ENCODE assay signal across 8 cellular contexts in the genomic region with DNA sequence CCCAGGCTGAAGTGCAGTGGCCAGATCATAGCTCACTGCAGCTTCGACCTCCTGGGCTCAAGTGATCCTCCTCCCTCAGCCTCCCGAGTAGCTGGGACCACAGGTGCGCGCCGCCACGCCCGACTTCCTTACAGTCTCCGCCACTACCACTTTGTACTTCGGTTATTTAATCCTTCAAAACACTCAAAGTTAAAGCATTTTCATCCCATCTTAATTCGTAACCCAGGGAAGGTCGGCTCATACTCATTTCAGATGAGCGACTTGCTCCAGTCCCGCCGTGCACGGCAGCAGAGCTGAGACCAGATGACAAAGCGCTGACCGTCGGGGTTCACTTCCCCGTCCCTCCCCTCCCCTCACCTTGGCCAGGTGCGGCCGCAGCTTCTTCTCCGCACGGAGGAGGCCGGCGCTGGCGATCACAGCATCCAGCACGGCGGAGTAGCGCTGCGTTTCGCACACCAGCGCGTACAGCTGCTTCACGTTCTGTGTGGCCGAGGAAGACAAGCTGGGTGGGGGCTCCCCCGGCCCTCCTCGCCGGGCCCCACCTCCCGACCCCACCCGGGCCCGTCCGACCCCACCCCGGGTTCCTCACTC. TPM values are rescaled to one million over a fixed set of nuclear protein-coding genes. Genes with fewer than 3 reads are reported as not detected.
A peak's percentile ranks its signal among the peaks of the same experiment; 100 is the strongest.
DNase-seq lines count a peak whose midpoint lies in the region; ATAC-seq and TF ChIP-seq lines count a peak whose summit lies in the region.

No MANE protein-coding gene starts in this region.

- peaks cover 18% of the 10 kb centered on the region for H3K4me1 ChIP-seq in left ventricle myocardium inferior
- H3K4me1 ChIP-seq in gastrocnemius medialis, result peaks cover 9 to 15% of the 10 kb centered on the region in 2 donors

- TF ChIP-seq POLR2A in gastrocnemius medialis (IDR thresholded peaks at IDR 0.05), result no peak

- no peaks in the 10 kb centered on the region for H3K9me3 Mint-ChIP-seq in WTC11

- H3K27me3 ChIP-seq in left ventricle myocardium inferior (ENCODE audit: low read depth) (no peaks in the 10 kb centered on the region), gastrocnemius medialis (no peaks in the 10 kb centered on the region)

- H3K36me3 Mint-ChIP-seq in WTC11, result peaks cover 29% of the 10 kb centered on the region

- no peak for TF ChIP-seq CTCF in 22Rv1 (IDR thresholded peaks at IDR 0.05)
- TF ChIP-seq CTCF in WTC11 (IDR thresholded peaks at IDR 0.05), result no peak
- TF ChIP-seq CTCF in left ventricle myocardium inferior (IDR thresholded peaks at IDR 0.05; ENCODE audit: borderline replicate concordance), result no peak
- TF ChIP-seq CTCF in gastrocnemius medialis (IDR thresholded peaks at IDR 0.05 in 4 of 5, conservative IDR thresholded peaks at IDR 0.05 in 1 of 5), result no peak

- peaks cover 16% of the 10 kb centered on the region for H3K27me3 Mint-ChIP-seq in WTC11 (ENCODE audit: low read depth)

- intact Hi-C loops in left ventricle myocardium inferior (cut with micrococcal nuclease), result no loop called here
- intact Hi-C loops in gastrocnemius medialis (cut with DNase I; ENCODE audit: low total_unique reads), result no loop called here

- no peaks in the 10 kb centered on the region for H3K9me3 ChIP-seq in left ventricle myocardium inferior (replicated peaks)
- no peaks in the 10 kb centered on the region for H3K9me3 ChIP-seq in gastrocnemius medialis

- peaks cover 8% of the 10 kb centered on the region for H3K4me1 Mint-ChIP-seq in WTC11

- peak overlapping the region; percentile 93 for H3K4me3 Mint-ChIP-seq in WTC11

- POLR2A ChIA-PET in WTC11 (lab: Charles Lee), result interaction anchor here (0.5 to 0.9 kb wide), 3 partner anchors 111 to 220 kb away, joined by 3 to 6 read pairs (median 3); no protein-coding TSS in a partner anchor

- H3K27ac Mint-ChIP-seq in WTC11, result peak overlapping the region; percentile 37

- CTCF ChIA-PET in WTC11 (lab: Charles Lee), result interaction anchor here (1.0 to 1.3 kb wide), 3 partner anchors 16 to 121 kb away, joined by 4 to 6 read pairs (median 5); no protein-coding TSS in a partner anchor

- H3K4me3 ChIP-seq in left ventricle myocardium inferior (peak overlapping the region; percentile 84), gastrocnemius medialis (peak overlapping the region; percentile 53 to 93 (median 76))

- in situ Hi-C loops in gastrocnemius medialis (cut with MboI; ENCODE audit: low sequenced_read_pairs in 4 of 4), result no loop called here

- H3K36me3 ChIP-seq in left ventricle myocardium inferior (peaks cover 33% of the 10 kb centered on the region), gastrocnemius medialis (peaks cover 0 to 33% of the 10 kb centered on the region in 2 donors)

- peak; percentile 46 for DNase-seq in WTC11 (ENCODE audit: low spot score)
- no peak for DNase-seq in left ventricle myocardium inferior
- DNase-seq in gastrocnemius medialis, result no peak
- no peak for DNase-seq in SKM-1 treated with dmso at 0.1 percent for 144 hours (lab: John Stamatoyannopoulos, UW; ENCODE audit: unreplicated experiment)
- DNase-seq in SK-N-DZ (ENCODE audit: low spot score), result no peak

- ATAC-seq in GM18867 (IDR thresholded peaks at IDR 0.05; ENCODE audit: unreplicated experiment) (peak; percentile 36), HG03066 (IDR thresholded peaks at IDR 0.05; ENCODE audit: low read depth, unreplicated experiment) (peak; percentile 31), WTC11 (peak; percentile 55), gastrocnemius medialis (peak; percentile 53 to 57)

- H3K27ac ChIP-seq in 22Rv1 (peak overlapping the region; percentile 78), left ventricle myocardium inferior (replicated peaks) (peak overlapping the region; percentile 82), gastrocnemius medialis (peak overlapping the region; percentile 75 to 81 (median 76))

TF ChIP-seq in WTC11, 78 proteins besides CTCF, POLR2A, EP300 and RAD21:
- TF ChIP-seq ZNF263 (CRISPR knock-in tag; IDR thresholded peaks at IDR 0.05; ENCODE audit: low read depth) (no peak), KAT7 (CRISPR knock-in tag; IDR thresholded peaks at IDR 0.05; ENCODE audit: borderline replicate concordance) (no peak), ZNF121 (CRISPR knock-in tag; IDR thresholded peaks at IDR 0.05) (0 out of 2 replicates have a peak, but pooled peaks have one; percentile 34)
- TF ChIP-seq, protein P1, sequence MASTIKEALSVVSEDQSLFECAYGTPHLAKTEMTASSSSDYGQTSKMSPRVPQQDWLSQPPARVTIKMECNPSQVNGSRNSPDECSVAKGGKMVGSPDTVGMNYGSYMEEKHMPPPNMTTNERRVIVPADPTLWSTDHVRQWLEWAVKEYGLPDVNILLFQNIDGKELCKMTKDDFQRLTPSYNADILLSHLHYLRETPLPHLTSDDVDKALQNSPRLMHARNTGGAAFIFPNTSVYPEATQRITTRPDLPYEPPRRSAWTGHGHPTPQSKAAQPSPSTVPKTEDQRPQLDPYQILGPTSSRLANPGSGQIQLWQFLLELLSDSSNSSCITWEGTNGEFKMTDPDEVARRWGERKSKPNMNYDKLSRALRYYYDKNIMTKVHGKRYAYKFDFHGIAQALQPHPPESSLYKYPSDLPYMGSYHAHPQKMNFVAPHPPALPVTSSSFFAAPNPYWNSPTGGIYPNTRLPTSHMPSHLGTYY (CRISPR knock-in tag; IDR thresholded peaks at IDR 0.05), result no peak

RNA-seq across cellular contexts. Expression of gene NSUN5, which starts 0.5 kb away (rescaled TPM):
- total RNA-seq in WTC11 (2021), result 57.0 to 62.2 TPM (median 62.2 TPM) in 3 replicates
- total RNA-seq in left ventricle myocardium inferior, result 15.9 TPM
- total RNA-seq in gastrocnemius medialis, result 10 to 100 TPM; 35.2 to 48.3 (median 38.9) TPM
- polyA plus RNA-seq in SK-N-DZ (2014; cell fraction: cytosol; rRNA removed), result 92.1 and 111 TPM in 2 replicates
- 140 and 142 TPM in 2 replicates for polyA plus RNA-seq in SK-N-DZ (2014; cell fraction: nucleus; rRNA removed)

RNA-seq across cellular contexts. Expression of gene TRIM50, which starts 19.7 kb away (rescaled TPM):
- total RNA-seq in WTC11 (2021), result 0.15 to 0.16 TPM in 2 of 3 replicates, not detected in the other
- 0.33 TPM for total RNA-seq in left ventricle myocardium inferior
- under 1 TPM in 1 of 4 donors, not detected in 3; 0.41 TPM for total RNA-seq in gastrocnemius medialis
- polyA plus RNA-seq in SK-N-DZ (2014; cell fraction: cytosol; rRNA removed), result not detected in 2 replicates
- not detected in 2 replicates for polyA plus RNA-seq in SK-N-DZ (2014; cell fraction: nucleus; rRNA removed)

RNA-seq across cellular contexts. Expression of gene FKBP6, which starts 19.8 kb away (rescaled TPM):
- 0.09 to 0.11 TPM in 2 of 3 replicates, not detected in the other for total RNA-seq in WTC11 (2021)
- not detected for total RNA-seq in left ventricle myocardium inferior
- not detected for total RNA-seq in gastrocnemius medialis
- polyA plus RNA-seq in SK-N-DZ (2014; cell fraction: cytosol; rRNA removed), result not detected in 2 replicates
- not detected in 2 replicates for polyA plus RNA-seq in SK-N-DZ (2014; cell fraction: nucleus; rRNA removed)
